ENCODE assay signal across 10 cellular contexts in genomic region chr6:44304282-44305199, GRCh38. TPM values are rescaled to one million over a fixed set of nuclear protein-coding genes. Genes with fewer than 3 reads are reported as not detected.
DNase-seq lines count a peak whose midpoint lies in the region; ATAC-seq and TF ChIP-seq lines count a peak whose summit lies in the region.
"Had no signal": no experiment of that assay in that cellular context is flagged by ENCODE, and none has a peak within 500 bp of the region (broad histone marks: within the 10 kb centered on the region; RNA-seq: fewer than 3 reads in every experiment).

No MANE protein-coding gene starts in this region.

- H3K36me3 ChIP-seq in tibial nerve = peaks cover 0 to 100% (median 25%) of the 10 kb centered on the region in 3 donors

- no peaks in the 10 kb centered on the region for H3K4me1 ChIP-seq in tibial nerve

- H3K27me3 Mint-ChIP-seq in Calu3 (ENCODE audit: unreplicated experiment) = peaks cover 2% of the 10 kb centered on the region

- DNase-seq in Calu3 = peak; percentile 62
- peak; percentile 38 for DNase-seq in UCSD-AML1 (lab: John Stamatoyannopoulos, UW; ENCODE audit: unreplicated experiment)
- DNase-seq in cerebellum (ENCODE audit: low spot score) = peak; percentile 68
- peak; percentile 61 to 63 for DNase-seq in lung microvascular endothelial cell (ENCODE audit: low read depth in 2 of 2)
- DNase-seq in tibial nerve (ENCODE audit: low spot score in 2 of 2) = no peak

- no peaks in the 10 kb centered on the region for H3K4me1 Mint-ChIP-seq in Calu3 (ENCODE audit: low read depth, unreplicated experiment)

- no peaks in the 10 kb centered on the region for H3K9me3 Mint-ChIP-seq in Calu3 (ENCODE audit: low read depth, unreplicated experiment)

- no peak overlapping the region for H3K27ac ChIP-seq in tibial nerve
- H3K27ac ChIP-seq: SK-N-MC had no signal

- TF ChIP-seq CTCF in Calu3 (IDR thresholded peaks at IDR 0.05; ENCODE audit: unreplicated experiment) = peak; percentile 88
- TF ChIP-seq CTCF in tibial nerve (IDR thresholded peaks at IDR 0.05) = peak; percentile 58 to 75 (median 68)

- 82 to 84% methylated on average over 22 to 25 of the region's 25 CpGs for WGBS in tibial nerve, 2 donors

- intact Hi-C loops in Calu3 (cut with micrococcal nuclease; ENCODE audit: unreplicated experiment) = loop anchor here (2.0 kb wide), 1 partner anchor 36 kb away; no protein-coding TSS in a partner anchor

- no peak overlapping the region for H3K4me3 ChIP-seq in tibial nerve
- H3K4me3 ChIP-seq: SK-N-MC had no signal

- no peaks in the 10 kb centered on the region for H3K27me3 ChIP-seq in tibial nerve

- H3K9me3 ChIP-seq in tibial nerve = no peaks in the 10 kb centered on the region

- no TSS peak for BruUV-seq in Calu3 (replicated peaks; lab: Mats Ljungman, UMichigan)

- CTCF ChIA-PET in Calu3 (lab: Charles Lee) = interaction anchor here (0.8 to 3.9 kb wide), 7 partner anchors 9 to 209 kb away, joined by 3 to 25 read pairs (median 3); partner anchors contain the start of gene AARS2

- no peak overlapping the region for H3K27ac Mint-ChIP-seq in Calu3 (ENCODE audit: unreplicated experiment)

- TF ChIP-seq POLR2A in tibial nerve (IDR thresholded peaks at IDR 0.05) = no peak

- peaks cover 38% of the 10 kb centered on the region for H3K36me3 Mint-ChIP-seq in Calu3 (ENCODE audit: insufficient read depth, unreplicated experiment)

- TF ChIP-seq EP300 in tibial nerve (IDR thresholded peaks at IDR 0.05) = no peak

- peak; percentile 45 for ATAC-seq in HG02798 (IDR thresholded peaks at IDR 0.05; ENCODE audit: poor library complexity, unreplicated experiment)
- no peak for ATAC-seq in HG03139 (IDR thresholded peaks at IDR 0.05; ENCODE audit: unreplicated experiment)
- no peak for ATAC-seq in GM21737 (IDR thresholded peaks at IDR 0.05; ENCODE audit: unreplicated experiment)

- no peak overlapping the region for H3K4me3 Mint-ChIP-seq in Calu3 (ENCODE audit: low read depth, unreplicated experiment)

RNA-seq across cellular contexts. Expression of gene AARS2, which starts 8.6 kb away (rescaled TPM):
- total RNA-seq in Calu3 (2022) (37.5 and 41.8 TPM in 2 replicates), cerebellum (14.7 TPM), lung microvascular endothelial cell (8.1 and 9.7 TPM in 2 replicates), tibial nerve (10 to 100 TPM; 14.2 to 23.1 (median 17.7) TPM)

RNA-seq across cellular contexts. Expression of gene TMEM151B, which starts 34.3 kb away (rescaled TPM):
- total RNA-seq in Calu3 (2022) (0.12 TPM in 1 of 2 replicates, not detected in the other), cerebellum (25.6 TPM), lung microvascular endothelial cell (under 0.01 TPM in 1 of 2 replicates, not detected in the other), tibial nerve (under 1 TPM in 1 of 4 donors, not detected in 3; 0.42 TPM)
- total RNA-seq: skeletal muscle tissue had no signal

RNA-seq across cellular contexts. Expression of gene SPATS1, which starts 37.9 kb away (rescaled TPM):
- total RNA-seq in Calu3 (2022) (not detected in 2 replicates), cerebellum (not detected), lung microvascular endothelial cell (not detected in 2 replicates), tibial nerve (not detected)
- total RNA-seq: skeletal muscle tissue had no signal

RNA-seq across cellular contexts. Expression of gene NFKBIE, which starts 39.2 kb away (rescaled TPM):
- total RNA-seq in Calu3 (2022) (32.7 and 37.8 TPM in 2 replicates), cerebellum (4.5 TPM), lung microvascular endothelial cell (7.6 and 9.9 TPM in 2 replicates), tibial nerve (10 to 100 TPM; 12.7 to 20.7 (median 16.0) TPM)

RNA-seq across cellular contexts. Expression of gene SLC35B2, which starts 47.2 kb away (rescaled TPM):
- total RNA-seq in Calu3 (2022) = 129 and 143 TPM in 2 replicates
- total RNA-seq in cerebellum = 23.9 TPM
- total RNA-seq in lung microvascular endothelial cell = 37.5 and 40.3 TPM in 2 replicates
- total RNA-seq in tibial nerve = 10 to 100 TPM; 28.0 to 34.1 (median 33.1) TPM

Comparison
In these comparisons a context has a peak if more than half of its experiments do, and no peak if none do; other contexts are left out.
1. DNase-seq: peak in Calu3 (single experiment), UCSD-AML1 (single experiment), cerebellum (single experiment) and lung microvascular endothelial cell (2 of 2); none in tibial nerve (0 of 2).
2. RNA of gene TMEM151B, which starts 34.3 kb away (total RNA-seq): 25.6 TPM in cerebellum (single experiment); 0.12 TPM in Calu3, under 0.01 TPM in lung microvascular endothelial cell and 0.42 TPM in tibial nerve; every median in the first group is over 10 times any median in the second.